24 cellular contexts compared by ENCODE assay signal in genomic region chr11:132908017-132908810, GRCh38.
DNase-seq lines count a peak whose midpoint lies in the region; ATAC-seq, FAIRE-seq and TF ChIP-seq lines count a peak whose summit lies in the region.
"Had no signal": no experiment of that assay in that cellular context is flagged by ENCODE, and none has a peak within 500 bp of the region (broad histone marks: within the 10 kb centered on the region; RNA-seq: fewer than 3 reads in every experiment).

No MANE protein-coding gene starts in this region.

- no peak overlapping the region for H3K4me3 Mint-ChIP-seq in nephron
- H3K4me3 Mint-ChIP-seq: B cell; CD8-positive, alpha-beta T cell had no signal

- no peak overlapping the region for H2AFZ ChIP-seq in GM12878 (ENCODE audit: control insufficient read depth, low read depth, low read length)
- H2AFZ ChIP-seq: GM23248 had no signal

- H3K36me3 ChIP-seq in GM12878 (ENCODE audit: control insufficient read depth in 2 of 2, insufficient read depth in 2 of 2, low read length in 1 of 2) (no peaks in the 10 kb centered on the region), esophagus muscularis mucosa (no peaks in the 10 kb centered on the region), right atrium auricular region (no peaks in the 10 kb centered on the region), gastrocnemius medialis (no peaks in the 10 kb centered on the region)
- H3K36me3 ChIP-seq: BLaER1 had no signal

- POLR2A ChIA-PET in GM12878 (lab: Charles Lee) = no interaction called here

- in situ Hi-C loops in Caki2 (cut with HindIII; ENCODE audit: low pct_unique_long_range_greater_than_20kb, low sequenced_read_pairs) (no loop called here), GM12878 (cut with MboI) (no loop called here), gastrocnemius medialis (cut with MboI; ENCODE audit: low sequenced_read_pairs in 4 of 4) (no loop called here)

- TF ChIP-seq EP300 in GM12878 (IDR thresholded peaks at IDR 0.05; ENCODE audit: borderline replicate concordance in 1 of 2, control insufficient read depth in 1 of 2, low read depth in 2 of 2, low read length in 2 of 2) = no peak
- no peak for TF ChIP-seq EP300 in esophagus muscularis mucosa (IDR thresholded peaks at IDR 0.05)

- FAIRE-seq in GM12878 (lab: Jason Lieb, UNC) = no peak
- FAIRE-seq: A204.1, D721Med, GM19239, H1 had no signal

- H3K9me3 ChIP-seq in GM12878 (replicated peaks; ENCODE audit: control insufficient read depth, insufficient read depth, low read length) (no peaks in the 10 kb centered on the region), esophagus muscularis mucosa (no peaks in the 10 kb centered on the region), right atrium auricular region (no peaks in the 10 kb centered on the region), gastrocnemius medialis (no peaks in the 10 kb centered on the region)
- H3K9me3 ChIP-seq: BLaER1, Caco-2 had no signal

- TF ChIP-seq RAD21 in GM12878 (IDR thresholded peaks at IDR 0.05; ENCODE audit: insufficient read depth, low read depth, low read length) = no peak

- H3K4me2 ChIP-seq in GM12878 (ENCODE audit: control insufficient read depth, insufficient read depth) = no peak overlapping the region
- H3K4me2 ChIP-seq: BLaER1 had no signal

- TF ChIP-seq POLR2A in GM12878 (IDR thresholded peaks at IDR 0.05; ENCODE audit: low read depth, low read length) = no peak
- no peak for TF ChIP-seq POLR2A in esophagus muscularis mucosa (IDR thresholded peaks at IDR 0.05; ENCODE audit: low read depth)
- no peak for TF ChIP-seq POLR2A in gastrocnemius medialis (IDR thresholded peaks at IDR 0.05)

- no TSS peak for BruUV-seq in GM12878 (replicated peaks; lab: Mats Ljungman, UMichigan)

- peaks cover 3% of the 10 kb centered on the region for H3K27me3 Mint-ChIP-seq in nephron (ENCODE audit: low read depth)
- H3K27me3 Mint-ChIP-seq: B cell; CD4-positive, CD25-positive, alpha-beta regulatory T cell had no signal

- CTCF ChIA-PET in GM12878 (lab: Yijun Ruan, JAX) = interaction anchor here (1.1 kb wide), 1 partner anchor 33 kb away, joined by 3 read pairs; no protein-coding TSS in a partner anchor

- ATAC-seq in GM12878 (no peak), gastrocnemius medialis (no peak)
- ATAC-seq: CD8-positive, alpha-beta T cell had no signal

- H3K4me1 ChIP-seq in GM12878 (ENCODE audit: control insufficient read depth, insufficient read depth, low read length) = no peaks in the 10 kb centered on the region
- no peaks in the 10 kb centered on the region for H3K4me1 ChIP-seq in esophagus muscularis mucosa
- no peaks in the 10 kb centered on the region for H3K4me1 ChIP-seq in right atrium auricular region
- no peaks in the 10 kb centered on the region for H3K4me1 ChIP-seq in gastrocnemius medialis
- H3K4me1 ChIP-seq: Caco-2 had no signal

- H4K20me1 ChIP-seq in GM12878 (ENCODE audit: control insufficient read depth, insufficient read depth) = no peaks in the 10 kb centered on the region
- H4K20me1 ChIP-seq: BLaER1 had no signal

- H3K4me1 Mint-ChIP-seq in nephron = peaks cover 54% of the 10 kb centered on the region
- H3K4me1 Mint-ChIP-seq: B cell; CD4-positive, CD25-positive, alpha-beta regulatory T cell had no signal

- DNase-seq in Caki2 (ENCODE audit: low read depth) (peak; percentile 32), GM12878 (ENCODE audit: low read depth, low spot score) (no peak), esophagus muscularis mucosa (ENCODE audit: extremely low spot score) (peak; percentile 81), nucleus accumbens (lab: John Stamatoyannopoulos, UW) (no peak), right atrium auricular region (ENCODE audit: low spot score) (no peak), gastrocnemius medialis (no peak)
- DNase-seq: Caco-2; CD4-positive, CD25-positive, alpha-beta regulatory T cell; CD8-positive, alpha-beta T cell; DMS 273 treated with DMSO at 0.1 percent for 48 hours; DMS79; GF-D8; GM23248; H7; HCEC 1CT had no signal

- H3K36me3 Mint-ChIP-seq in nephron (ENCODE audit: low read depth) = no peaks in the 10 kb centered on the region
- H3K36me3 Mint-ChIP-seq: CD4-positive, CD25-positive, alpha-beta regulatory T cell; CD8-positive, alpha-beta T cell had no signal

- no peak overlapping the region for H3K9ac ChIP-seq in GM12878 (ENCODE audit: control insufficient read depth, insufficient read depth, low read length)
- H3K9ac ChIP-seq: BLaER1, GM23248 had no signal

- RAD21 ChIA-PET in GM12878 (lab: Charles Lee; ENCODE audit: unreplicated experiment) = no interaction called here

- H3K27me3 ChIP-seq in GM12878 (replicated peaks in 1 of 2; ENCODE audit: control insufficient read depth in 2 of 2, insufficient read depth in 2 of 2, low read length in 1 of 2) (no peaks in the 10 kb centered on the region; a peak in 1 of 4 replicates), esophagus muscularis mucosa (no peaks in the 10 kb centered on the region), right atrium auricular region (no peaks in the 10 kb centered on the region), gastrocnemius medialis (no peaks in the 10 kb centered on the region)
- H3K27me3 ChIP-seq: BLaER1 had no signal

- TF ChIP-seq CTCF in GM12878 (IDR thresholded peaks at IDR 0.05 in 2 of 3, conservative IDR thresholded peaks at IDR 0.05 in 1 of 3; ENCODE audit: control insufficient read depth in 2 of 3, extremely low read depth in 1 of 3, insufficient read depth in 1 of 3, low read depth in 3 of 3, low read length in 3 of 3) (no peak), esophagus muscularis mucosa (IDR thresholded peaks at IDR 0.05) (no peak), nephron (IDR thresholded peaks at IDR 0.05; ENCODE audit: unreplicated experiment in 3 of 3) (no peak), right atrium auricular region (IDR thresholded peaks at IDR 0.05) (no peak), gastrocnemius medialis (IDR thresholded peaks at IDR 0.05 in 4 of 5, conservative IDR thresholded peaks at IDR 0.05 in 1 of 5) (no peak)

- H3K9me3 Mint-ChIP-seq in nephron = no peaks in the 10 kb centered on the region

- H3K27ac ChIP-seq in GM12878 (ENCODE audit: control insufficient read depth, insufficient read depth) = no peak overlapping the region
- H3K27ac ChIP-seq in esophagus muscularis mucosa (replicated peaks in 1 of 4) = no peak overlapping the region
- no peak overlapping the region for H3K27ac ChIP-seq in right atrium auricular region
- H3K27ac ChIP-seq in gastrocnemius medialis = no peak overlapping the region
- H3K27ac ChIP-seq: 22Rv1, BLaER1, C4-2B, GM23248 had no signal

- H3K27ac Mint-ChIP-seq in nephron = peak overlapping the region; percentile 28 to 60 (median 49)
- H3K27ac Mint-ChIP-seq: B cell; CD4-positive, CD25-positive, alpha-beta regulatory T cell; CD8-positive, alpha-beta T cell had no signal

- 43% methylated on average over 7 of the region's 7 CpGs for WGBS in GM12878 (ENCODE audit: insufficient coverage, insufficient replicate concordance, low lambda C conversion rate, missing lambda C conversion rate)
- WGBS in esophagus muscularis mucosa = 91% methylated on average over 7 of the region's 7 CpGs

- SMC1A ChIA-PET in GM12878 (lab: Charles Lee; ENCODE audit: uncharacterized antibody, unreplicated experiment) = no interaction called here

- no peak overlapping the region for H3K4me3 ChIP-seq in GM12878
- H3K4me3 ChIP-seq in esophagus muscularis mucosa = no peak overlapping the region
- no peak overlapping the region for H3K4me3 ChIP-seq in right atrium auricular region
- H3K4me3 ChIP-seq in gastrocnemius medialis = no peak overlapping the region
- H3K4me3 ChIP-seq: BLaER1, GM23248 had no signal

- intact Hi-C loops in GM12878 (cut with micrococcal nuclease; ENCODE audit: unreplicated experiment) = no loop called here
- intact Hi-C loops in esophagus muscularis mucosa (cut with DNase I) = no loop called here
- intact Hi-C loops in gastrocnemius medialis (cut with DNase I; ENCODE audit: low total_unique reads) = no loop called here

- H3K79me2 ChIP-seq in GM12878 (ENCODE audit: control insufficient read depth, insufficient read depth, low read length) = no peaks in the 10 kb centered on the region

TF ChIP-seq in GM12878, 131 proteins besides CTCF, POLR2A, EP300 and RAD21:
- peak; percentile 31 for TF ChIP-seq PBX3 (IDR thresholded peaks at IDR 0.05; ENCODE audit: insufficient replicate concordance, low read depth, low read length)
- no peak for TF ChIP-seq NR2C1 (IDR thresholded peaks at IDR 0.05)
- TF ChIP-seq PKNOX1 (IDR thresholded peaks at IDR 0.05) = peak; percentile 81

Comparison
In these comparisons a context has a peak if more than half of its experiments do, and no peak if none do; other contexts are left out.
1. DNase-seq: peak in Caki2 (single experiment) and esophagus muscularis mucosa (single experiment); none in GM12878 (single experiment), nucleus accumbens (0 of 56), right atrium auricular region (single experiment) and gastrocnemius medialis (0 of 2).